Comparison of ENCODE assay signal across 8 cellular contexts in the genomic region with DNA sequence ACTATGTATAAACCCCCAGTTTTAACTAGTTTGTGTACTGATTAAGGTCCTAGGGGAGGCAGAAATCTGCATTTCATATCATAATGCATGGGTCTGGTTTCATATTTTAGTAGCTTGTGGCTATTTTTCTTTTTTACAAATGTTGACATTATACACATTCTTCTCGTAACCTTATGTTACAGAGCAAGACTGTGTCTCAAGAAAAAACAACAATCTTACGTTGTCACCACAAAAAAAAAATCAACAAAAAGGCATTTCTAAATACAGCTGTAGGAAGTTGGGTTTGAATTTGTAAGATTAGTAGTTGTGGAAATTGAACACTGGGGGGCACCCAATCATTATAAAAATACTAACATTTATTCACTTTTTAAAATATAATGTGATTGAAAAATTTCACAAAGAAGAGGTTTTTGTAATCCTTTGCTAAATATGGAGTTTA. TPM values are rescaled to one million over a fixed set of nuclear protein-coding genes. Genes with fewer than 3 reads are reported as not detected.
DNase-seq lines count a peak whose midpoint lies in the region; ATAC-seq and TF ChIP-seq lines count a peak whose summit lies in the region.

No MANE protein-coding gene starts in this region.

- H3K9ac ChIP-seq in DND-41 (ENCODE audit: low read depth, low read length) = no peak overlapping the region

- no peaks in the 10 kb centered on the region for H3K9me3 ChIP-seq in DND-41 (ENCODE audit: insufficient read depth, low read length, severe bottlenecking)

- no peaks in the 10 kb centered on the region for H3K27me3 ChIP-seq in DND-41 (ENCODE audit: insufficient read depth, low read length, poor library complexity)

- no peak overlapping the region for H2AFZ ChIP-seq in DND-41 (ENCODE audit: low read depth, low read length)

- H3K27ac ChIP-seq in DND-41 (ENCODE audit: low read length) = no peak overlapping the region

- H3K36me3 Mint-ChIP-seq in brain (no peaks in the 10 kb centered on the region), naive B cell (no peaks in the 10 kb centered on the region)

- H3K36me3 ChIP-seq in DND-41 (ENCODE audit: insufficient read depth, low read length) = no peaks in the 10 kb centered on the region

- H3K4me2 ChIP-seq in DND-41 (ENCODE audit: insufficient read depth, low read length) = no peak overlapping the region

- H3K9me3 Mint-ChIP-seq in brain (no peaks in the 10 kb centered on the region), naive B cell (no peaks in the 10 kb centered on the region)

- no peak overlapping the region for H3K4me3 Mint-ChIP-seq in brain
- no peak overlapping the region for H3K4me3 Mint-ChIP-seq in naive B cell

- no peak overlapping the region for H3K4me3 ChIP-seq in DND-41 (ENCODE audit: low read depth in 1 of 2, low read length in 2 of 2)

- DNase-seq in DND-41 (no peak), Kasumi-1 (lab: John Stamatoyannopoulos, UW) (peak; percentile 41 to 75), naive B cell (peak; percentile 29), medulla oblongata (ENCODE audit: extremely low spot score) (no peak), omental fat pad (ENCODE audit: low spot score) (no peak)
- no peak for DNase-seq in stimulated activated CD4-positive, alpha-beta T cell treated with anti-CD3 and anti-CD28 coated beads, Interleukin-1b, Interleukin-23, amount 100 ng/mL, for 48 hours

- no peaks in the 10 kb centered on the region for H4K20me1 ChIP-seq in DND-41 (ENCODE audit: insufficient read depth, low read length)

- no peaks in the 10 kb centered on the region for H3K4me1 ChIP-seq in DND-41 (ENCODE audit: insufficient read depth, low read length)

- H3K27me3 Mint-ChIP-seq in brain = peaks cover 2% of the 10 kb centered on the region
- H3K27me3 Mint-ChIP-seq in naive B cell = no peaks in the 10 kb centered on the region

- H3K79me2 ChIP-seq in DND-41 (ENCODE audit: insufficient read depth, low read length) = no peaks in the 10 kb centered on the region

- H3K4me1 Mint-ChIP-seq in brain (peaks cover 8% of the 10 kb centered on the region), naive B cell (no peaks in the 10 kb centered on the region)

- ATAC-seq in DND-41 (ENCODE audit: insufficient read depth, low read depth) (0 out of 3 replicates have a peak, but pooled peaks have one; percentile 48), naive B cell (ENCODE audit: low read depth in 2 of 2) (peak; percentile 38 to 52), omental fat pad (ENCODE audit: low FRiP score) (no peak), HG03342 (IDR thresholded peaks at IDR 0.05; ENCODE audit: unreplicated experiment) (no peak)

- TF ChIP-seq CTCF in DND-41 (IDR thresholded peaks at IDR 0.05; ENCODE audit: borderline replicate concordance, extremely low read depth, low read length, poor library complexity, severe bottlenecking) (peak; percentile 59), brain (conservative IDR thresholded peaks at IDR 0.05) (peak; percentile 53 to 57), omental fat pad (IDR thresholded peaks at IDR 0.05) (no peak)

- H3K27ac Mint-ChIP-seq in brain (no peak overlapping the region), naive B cell (peak overlapping the region in 1 of 6 donors; percentile 47)

RNA-seq across cellular contexts. Expression of gene SERP1, which starts 17.9 kb away (rescaled TPM):
- polyA plus RNA-seq in brain (ENCODE audit: insufficient read depth, low read depth, low replicate concordance) (57.0 TPM), naive B cell (ENCODE audit: low read depth in 6 of 6) (100 to 1,000 TPM in 4 of 6 donors, 10 to 100 TPM in 2; 82.5 to 115 (median 106) TPM)
- 100 to 1,000 TPM; 221 to 403 (median 303) TPM for total RNA-seq in omental fat pad

RNA-seq across cellular contexts. Expression of gene EIF2A, which starts 18.2 kb away (rescaled TPM):
- polyA plus RNA-seq in brain (ENCODE audit: insufficient read depth, low read depth, low replicate concordance) = 62.8 TPM
- polyA plus RNA-seq in naive B cell (ENCODE audit: low read depth in 6 of 6) = 10 to 100 TPM; 31.6 to 54.0 (median 42.9) TPM
- 100 to 1,000 TPM; 134 to 164 (median 155) TPM for total RNA-seq in omental fat pad

Comparison
In these comparisons a context has a peak if more than half of its experiments do, and no peak if none do; other contexts are left out.
1. ATAC-seq: peak in DND-41 (single experiment) and naive B cell (2 of 2); none in omental fat pad (single experiment) and HG03342 (single experiment).
2. DNase-seq: peak in Kasumi-1 (2 of 2) and naive B cell (single experiment); none in DND-41 (single experiment), stimulated activated CD4-positive, alpha-beta T cell treated with anti-CD3 and anti-CD28 coated beads, Interleukin-1b, Interleukin-23, amount 100 ng/mL, for 48 hours (single experiment), medulla oblongata (single experiment) and omental fat pad (single experiment).
3. CTCF ChIP-seq: peak in DND-41 (single experiment) and brain (2 of 2); none in omental fat pad (0 of 3).